ENCODE assay signal across 1 cellular context in genomic region chr1:229223498-229223897, GRCh38.
TF ChIP-seq lines count a peak whose summit lies in the region.

No MANE protein-coding gene starts in this region.

TF ChIP-seq in HepG2, 621 proteins besides CTCF, POLR2A, EP300 and RAD21 (continued from another document and continues in another):
- TF ChIP-seq ZNF724P (CRISPR knock-in tag; IDR thresholded peaks at IDR 0.05; ENCODE audit: borderline replicate concordance) (no peak), MED1 (CRISPR knock-in tag; IDR thresholded peaks at IDR 0.05) (peak; percentile 54; the same call in 1 of the 2 replicates), ERF (CRISPR knock-in tag; IDR thresholded peaks at IDR 0.05) (no peak), ZSCAN9 (CRISPR knock-in tag; IDR thresholded peaks at IDR 0.05; ENCODE audit: borderline replicate concordance) (0 out of 2 replicates have a peak, but pooled peaks have one; percentile 16), PHF8 (CRISPR knock-in tag; IDR thresholded peaks at IDR 0.05) (no peak), PAXIP1 (CRISPR knock-in tag; conservative IDR thresholded peaks at IDR 0.05) (peak; percentile 37; the same call in 1 of the 2 replicates), CCAR2 (optimal IDR thresholded peaks at IDR 0.05; ENCODE audit: low read depth, low read length) (no peak), HNF4A (CRISPR knock-in tag; IDR thresholded peaks at IDR 0.05) (peak; percentile 46; the same call in 1 of the 2 replicates), ZBTB7B (CRISPR knock-in tag; IDR thresholded peaks at IDR 0.05) (no peak), PRDM4 (CRISPR knock-in tag; IDR thresholded peaks at IDR 0.05; ENCODE audit: borderline replicate concordance) (no peak), RARA (CRISPR knock-in tag; IDR thresholded peaks at IDR 0.05) (peak; percentile 20), ZNF891 (CRISPR knock-in tag; IDR thresholded peaks at IDR 0.05) (0 out of 2 replicates have a peak, but pooled peaks have one; percentile 28), ZNF256 (CRISPR knock-in tag; conservative IDR thresholded peaks at IDR 0.05) (no peak), HIVEP1 (CRISPR knock-in tag; IDR thresholded peaks at IDR 0.05) (no peak), ARID5B (CRISPR knock-in tag; IDR thresholded peaks at IDR 0.05) (peak; percentile 67), HMGA1 (CRISPR knock-in tag; conservative IDR thresholded peaks at IDR 0.05) (no peak), TEAD3 (CRISPR knock-in tag; optimal IDR thresholded peaks at IDR 0.05; ENCODE audit: borderline replicate concordance) (peak; percentile 51), SALL1 (CRISPR knock-in tag; IDR thresholded peaks at IDR 0.05) (peak; percentile 87), GATAD2A (CRISPR knock-in tag; IDR thresholded peaks at IDR 0.05) (peak; percentile 48; the same call in 1 of the 2 replicates), MZF1 (CRISPR knock-in tag; IDR thresholded peaks at IDR 0.05; ENCODE audit: borderline replicate concordance) (no peak), ZNF687 (CRISPR knock-in tag; IDR thresholded peaks at IDR 0.05) (peak; percentile 70), ZNF292 (CRISPR knock-in tag; IDR thresholded peaks at IDR 0.05; ENCODE audit: borderline replicate concordance, low read depth) (peak; percentile 78; the same call in 1 of the 2 replicates), FOXO1 (CRISPR knock-in tag; IDR thresholded peaks at IDR 0.05) (peak; percentile 56; the same call in 1 of the 2 replicates), ZNF44 (CRISPR knock-in tag; IDR thresholded peaks at IDR 0.05) (no peak), SOX5 (CRISPR knock-in tag; IDR thresholded peaks at IDR 0.05; ENCODE audit: borderline replicate concordance) (peak; percentile 16; the same call in 1 of the 2 replicates), ZNF646 (CRISPR knock-in tag; IDR thresholded peaks at IDR 0.05) (0 out of 2 replicates have a peak, but pooled peaks have one; percentile 26), ZNF574 (CRISPR knock-in tag; IDR thresholded peaks at IDR 0.05) (0 out of 2 replicates have a peak, but pooled peaks have one; percentile 22), HMG20A (CRISPR knock-in tag; IDR thresholded peaks at IDR 0.05; ENCODE audit: borderline replicate concordance) (peak; percentile 46; the same call in 1 of the 2 replicates)
